ENCODE assay signal across 1 cellular context in genomic region chr16:2486645-2487516, GRCh38.
TF ChIP-seq lines count a peak whose summit lies in the region.

No MANE protein-coding gene starts in this region.

TF ChIP-seq in SK-N-SH treated with all-trans-retinoic acid at 6 μM for 48 hours, 23 proteins besides CTCF, POLR2A, EP300 and RAD21 (continued from another document):
- TF ChIP-seq, protein P1, sequence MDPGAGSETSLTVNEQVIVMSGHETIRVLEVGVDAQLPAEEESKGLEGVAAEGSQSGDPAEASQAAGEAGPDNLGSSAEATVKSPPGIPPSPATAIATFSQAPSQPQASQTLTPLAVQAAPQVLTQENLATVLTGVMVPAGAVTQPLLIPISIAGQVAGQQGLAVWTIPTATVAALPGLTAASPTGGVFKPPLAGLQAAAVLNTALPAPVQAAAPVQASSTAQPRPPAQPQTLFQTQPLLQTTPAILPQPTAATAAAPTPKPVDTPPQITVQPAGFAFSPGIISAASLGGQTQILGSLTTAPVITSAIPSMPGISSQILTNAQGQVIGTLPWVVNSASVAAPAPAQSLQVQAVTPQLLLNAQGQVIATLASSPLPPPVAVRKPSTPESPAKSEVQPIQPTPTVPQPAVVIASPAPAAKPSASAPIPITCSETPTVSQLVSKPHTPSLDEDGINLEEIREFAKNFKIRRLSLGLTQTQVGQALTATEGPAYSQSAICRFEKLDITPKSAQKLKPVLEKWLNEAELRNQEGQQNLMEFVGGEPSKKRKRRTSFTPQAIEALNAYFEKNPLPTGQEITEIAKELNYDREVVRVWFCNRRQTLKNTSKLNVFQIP (CRISPR knock-in tag; IDR thresholded peaks at IDR 0.05; ENCODE audit: borderline replicate concordance, low read depth), result no peak
- TF ChIP-seq ISL1 (CRISPR knock-in tag; IDR thresholded peaks at IDR 0.05), result no peak
TF ChIP-seq in SK-N-SH treated with all-trans-retinoic acid at 6 μM for 48 hours: peak in this region for 0.
